In genomic region chr13:67125681-67126080, GRCh38 we compare ENCODE assay signal across 11 cellular contexts.
"Had no signal": no experiment of that assay in that cellular context is flagged by ENCODE, and none has a peak within 500 bp of the region (broad histone marks: within the 10 kb centered on the region; RNA-seq: fewer than 3 reads in every experiment).

No MANE protein-coding gene starts in this region.

- H3K4me2 ChIP-seq: GM23338 had no signal

- FAIRE-seq: H1, H54 had no signal

- H3K9me3 ChIP-seq: HAP-1 had no signal

- H3K9ac ChIP-seq: GM23248 had no signal

- H3K27ac ChIP-seq: GM23248 had no signal

- ATAC-seq: GM23338, HCT116 had no signal

- H2AFZ ChIP-seq: GM23248, GM23338 had no signal

- H3K4me3 ChIP-seq: GM23248, GM23338, HAP-1 had no signal

- H3K36me3 ChIP-seq: HAP-1 had no signal

- DNase-seq: GM23248, GOT3, H7, H9, HCEC 1CT, HFFc6 had no signal
